Comparison of ENCODE assay signal across 20 cellular contexts in genomic region chr14:56064513-56064912, GRCh38. TPM values are rescaled to one million over a fixed set of nuclear protein-coding genes. Genes with fewer than 3 reads are reported as not detected.
A peak's percentile ranks its signal among the peaks of the same experiment; 100 is the strongest.
DNase-seq lines count a peak whose midpoint lies in the region; ATAC-seq and TF ChIP-seq lines count a peak whose summit lies in the region.
"Had no signal": no experiment of that assay in that cellular context is flagged by ENCODE, and none has a peak within 500 bp of the region (broad histone marks: within the 10 kb centered on the region; RNA-seq: fewer than 3 reads in every experiment).

No MANE protein-coding gene starts in this region.

- H2BK5ac ChIP-seq in mesenchymal stem cell (ENCODE audit: low read depth, low read length, poor library complexity, severe bottlenecking) = no peak overlapping the region

- intact Hi-C loops in left lung (cut with DNase I) = no loop called here

- H3K4me1 ChIP-seq in left lung = no peaks in the 10 kb centered on the region
- peaks cover 2% of the 10 kb centered on the region for H3K4me1 ChIP-seq in mesenchymal stem cell (ENCODE audit: control insufficient read depth, insufficient read depth, low read depth, low read length)
- H3K4me1 ChIP-seq: A549; BLaER1 treated with 17β-estradiol and CSF1 and Interleukin-3, amounts not matched to agents 10 nM and 100 nM; HAP-1 had no signal

- no peak overlapping the region for H3K4ac ChIP-seq in mesenchymal stem cell (ENCODE audit: low read depth in 1 of 2, low read length in 2 of 2)

- POLR2A ChIA-PET in HEK293T (lab: Yijun Ruan, JAX) = no interaction called here

- H3K27ac ChIP-seq in left lung (no peak overlapping the region), mesenchymal stem cell (ENCODE audit: low read length, poor library complexity, severe bottlenecking) (no peak overlapping the region)
- H3K27ac ChIP-seq: A549; BLaER1 treated with 17β-estradiol and CSF1 and Interleukin-3, amounts not matched to agents 10 nM and 100 nM had no signal

- no peak overlapping the region for H4K91ac ChIP-seq in mesenchymal stem cell (ENCODE audit: low read length)

- peak; percentile 93 for ATAC-seq in left lung
- ATAC-seq: A549, GM12878 had no signal

- H3K4me3 ChIP-seq in left lung (no peak overlapping the region), mesenchymal stem cell (ENCODE audit: insufficient read depth in 1 of 2, low read depth in 1 of 2, low read length in 2 of 2) (no peak overlapping the region)
- H3K4me3 ChIP-seq: A549; BLaER1 treated with 17β-estradiol and CSF1 and Interleukin-3, amounts not matched to agents 10 nM and 100 nM; GM12878; HAP-1 had no signal

- no peak overlapping the region for H2AK5ac ChIP-seq in mesenchymal stem cell (ENCODE audit: low read length, severe bottlenecking)

- H3K9ac ChIP-seq in mesenchymal stem cell (ENCODE audit: low read length) = no peak overlapping the region
- H3K9ac ChIP-seq: BLaER1 treated with 17β-estradiol and CSF1 and Interleukin-3, amounts not matched to agents 10 nM and 100 nM had no signal

- H2BK15ac ChIP-seq in mesenchymal stem cell (ENCODE audit: low read depth, poor library complexity, severe bottlenecking) = no peak overlapping the region

- CTCF ChIA-PET in HEK293T (lab: Yijun Ruan, JAX) = interaction anchor here (0.5 to 0.6 kb wide), 2 partner anchors 275 to 873 kb away, joined by 3 to 8 read pairs; partner anchors contain the start of gene DLGAP5

- H3K23ac ChIP-seq in mesenchymal stem cell (ENCODE audit: low read length in 2 of 2) = no peak overlapping the region

- H3K9me3 ChIP-seq in left lung (no peaks in the 10 kb centered on the region), mesenchymal stem cell (ENCODE audit: control insufficient read depth, low read length) (no peaks in the 10 kb centered on the region)
- H3K9me3 ChIP-seq: A549; BE2C; BLaER1 treated with 17β-estradiol and CSF1 and Interleukin-3, amounts not matched to agents 10 nM and 100 nM; HAP-1 had no signal

- no peak for TF ChIP-seq CTCF in left lung (IDR thresholded peaks at IDR 0.05)

- no peaks in the 10 kb centered on the region for H3K79me1 ChIP-seq in mesenchymal stem cell (replicated peaks; ENCODE audit: low read length, poor library complexity, severe bottlenecking)

- H2AFZ ChIP-seq in mesenchymal stem cell (ENCODE audit: low read depth, low read length) = no peak overlapping the region

- no peaks in the 10 kb centered on the region for H3K27me3 ChIP-seq in left lung
- H3K27me3 ChIP-seq in mesenchymal stem cell (ENCODE audit: control insufficient read depth in 1 of 2, insufficient read depth in 1 of 2, low read length in 2 of 2) = peaks cover 0 to 11% of the 10 kb centered on the region in 2 experiments
- H3K27me3 ChIP-seq: BE2C; BLaER1 treated with 17β-estradiol and CSF1 and Interleukin-3, amounts not matched to agents 10 nM and 100 nM had no signal

- no peak overlapping the region for H2BK120ac ChIP-seq in mesenchymal stem cell (ENCODE audit: low read depth, low read length)

- no peak overlapping the region for H3K18ac ChIP-seq in mesenchymal stem cell (ENCODE audit: low read depth in 1 of 2, low read length in 2 of 2)

- no peak overlapping the region for H2BK12ac ChIP-seq in mesenchymal stem cell (ENCODE audit: low read length in 2 of 2)

- 96% methylated on average over 1 of the region's 5 CpGs for WGBS in mesenchymal stem cell

- no peak overlapping the region for H3K14ac ChIP-seq in mesenchymal stem cell (ENCODE audit: low read length in 2 of 2)

- H3K36me3 ChIP-seq in left lung (no peaks in the 10 kb centered on the region), mesenchymal stem cell (ENCODE audit: control insufficient read depth in 1 of 2, insufficient read depth in 2 of 2, low read depth in 1 of 2, low read length in 2 of 2) (no peaks in the 10 kb centered on the region)
- H3K36me3 ChIP-seq: BE2C; BLaER1 treated with 17β-estradiol and CSF1 and Interleukin-3, amounts not matched to agents 10 nM and 100 nM; HAP-1 had no signal

- H4K8ac ChIP-seq in mesenchymal stem cell (ENCODE audit: low read length) = no peak overlapping the region

- H3K4me2 ChIP-seq in mesenchymal stem cell (ENCODE audit: low read length, poor library complexity, severe bottlenecking) = no peak overlapping the region
- H3K4me2 ChIP-seq: A549; BLaER1 treated with 17β-estradiol and CSF1 and Interleukin-3, amounts not matched to agents 10 nM and 100 nM had no signal

- DNase-seq in NCI-H82 (lab: John Stamatoyannopoulos, UW) (peak; percentile 17), NCI-H82 treated with DMSO at 0.1 percent for 48 hours (lab: John Stamatoyannopoulos, UW; ENCODE audit: unreplicated experiment) (no peak), left lung (no peak), mesenchymal stem cell (peak; percentile 17), DMS 273 treated with DMSO at 0.1 percent for 48 hours (lab: John Stamatoyannopoulos, UW) (no peak), HEK293T (ENCODE audit: extremely low spot score) (no peak), NCI-H1930 (lab: John Stamatoyannopoulos, UW) (no peak)
- DNase-seq: 8988T; ACHN; AML-193; BE2C; CD4-positive, alpha-beta T cell; CD8-positive, alpha-beta memory T cell; EL; GDM1; GOT3 had no signal

TF ChIP-seq in HEK293T, 16 proteins besides CTCF, POLR2A, EP300 and RAD21:
- TF ChIP-seq NFRKB (IDR thresholded peaks at IDR 0.05) = no peak

RNA-seq across cellular contexts. Expression of gene PELI2, which starts 53.7 kb away (rescaled TPM):
- 10 to 100 TPM; 10.3 to 15.0 TPM for total RNA-seq in left lung
- polyA plus RNA-seq in mesenchymal stem cell (2013, experiment 1 of 2) = 4.6 TPM
- polyA plus RNA-seq in mesenchymal stem cell (2013, experiment 2 of 2) = 4.7 TPM

Comparison
In these comparisons a context has a peak if more than half of its experiments do, and no peak if none do; other contexts are left out.
1. DNase-seq: peak in NCI-H82 (single experiment) and mesenchymal stem cell (single experiment); none in NCI-H82 treated with DMSO at 0.1 percent for 48 hours (single experiment), left lung (0 of 2), DMS 273 treated with DMSO at 0.1 percent for 48 hours (single experiment), HEK293T (single experiment) and NCI-H1930 (0 of 2).